1 cellular context compared by ENCODE assay signal in the genomic region with DNA sequence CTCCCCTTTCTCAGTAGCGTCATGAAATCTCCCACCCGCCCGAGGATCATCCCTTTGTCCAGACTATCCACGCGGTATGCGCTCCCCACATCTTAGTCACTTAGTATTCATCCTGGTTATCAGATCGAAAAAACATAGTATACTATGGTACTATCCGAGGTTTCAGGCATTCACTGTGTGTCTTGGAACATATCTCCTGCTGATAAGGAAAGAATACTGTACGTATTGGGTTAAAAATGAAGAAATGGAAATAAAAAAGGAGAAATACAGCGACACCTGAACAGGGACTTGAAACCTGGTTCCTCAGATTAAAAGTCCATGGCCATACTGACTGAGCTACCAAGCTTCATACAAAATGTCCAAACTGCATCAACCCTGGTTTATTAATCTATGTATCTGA.
TF ChIP-seq lines count a peak whose summit lies in the region.

No MANE protein-coding gene starts in this region.

TF ChIP-seq in neural cell, 6 proteins besides CTCF, POLR2A, EP300 and RAD21 (continued from another document):
- no peak for TF ChIP-seq REST (IDR thresholded peaks at IDR 0.05; ENCODE audit: borderline replicate concordance)
